Comparison of ENCODE assay signal across 8 cellular contexts in the genomic region with DNA sequence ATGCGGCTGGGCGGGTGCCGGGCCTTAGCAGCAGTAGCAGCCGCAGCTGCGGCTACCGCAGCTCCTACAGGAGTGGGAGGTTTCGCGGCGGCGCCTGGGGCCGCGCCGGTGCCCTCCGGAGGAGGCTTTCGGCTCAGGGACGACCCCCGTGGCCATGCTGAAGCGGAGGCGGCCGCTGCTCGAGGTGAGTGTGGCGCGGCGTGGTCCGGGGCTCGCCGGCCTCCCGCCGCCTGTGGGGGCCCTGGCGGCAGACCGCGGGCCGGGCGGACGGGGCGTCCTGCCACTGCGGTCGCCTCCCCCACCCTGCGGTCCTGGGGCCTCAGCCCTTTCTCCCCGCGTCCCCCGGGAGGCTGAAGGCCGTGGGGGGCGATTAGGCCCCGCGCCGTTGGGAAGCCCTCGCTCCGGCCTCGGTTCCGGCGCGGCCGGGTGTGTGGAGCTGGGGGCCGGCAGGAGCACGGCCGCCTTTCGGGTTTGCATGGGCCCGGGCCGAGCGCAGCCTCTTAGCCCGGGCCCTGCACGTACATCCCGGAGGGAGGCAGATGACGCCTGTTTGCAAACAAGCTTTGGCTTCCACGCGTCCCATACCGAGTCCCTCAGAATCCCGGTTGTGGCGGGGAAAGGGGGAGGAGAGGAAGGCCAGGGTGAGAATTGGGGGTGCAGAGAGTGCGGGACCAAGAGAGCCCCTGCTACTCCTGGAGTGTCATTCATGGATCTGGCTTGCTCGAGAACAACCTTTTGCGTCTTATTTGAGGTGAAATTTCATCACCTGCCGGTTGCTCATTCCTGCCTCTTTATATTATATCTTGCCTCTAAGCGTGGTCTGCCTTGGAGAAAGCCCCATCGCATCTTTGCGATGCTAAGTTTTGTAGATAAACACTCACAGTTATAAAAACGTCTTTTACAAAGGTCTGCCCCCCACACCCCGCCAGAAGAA. TPM values are rescaled to one million over a fixed set of nuclear protein-coding genes. Genes with fewer than 3 reads are reported as not detected.
DNase-seq lines count a peak whose midpoint lies in the region; ATAC-seq and TF ChIP-seq lines count a peak whose summit lies in the region.

No MANE protein-coding gene starts in this region.

- CTCF ChIA-PET in CD4-positive, alpha-beta T cell (lab: Charles Lee), result no interaction called here

- H3K4me3 ChIP-seq in osteoblast (ENCODE audit: insufficient read depth, low read length), result peak overlapping the region; percentile 88

- H3K36me3 Mint-ChIP-seq in CD4-positive, alpha-beta T cell (ENCODE audit: low read depth), result peaks cover 11% of the 10 kb centered on the region
- H3K36me3 Mint-ChIP-seq in activated naive CD4-positive, alpha-beta T cell treated with anti-CD3 and anti-CD28 coated beads, Interleukin-2, amount 50 U/mL, for 24 hours, result no peaks in the 10 kb centered on the region
- H3K36me3 Mint-ChIP-seq in glutamatergic neuron (ENCODE audit: unreplicated experiment), result no peaks in the 10 kb centered on the region

- no peak overlapping the region for H3K27ac ChIP-seq in CD4-positive, alpha-beta T cell (ENCODE audit: low read depth, low read length)
- peak overlapping the region; percentile 77 for H3K27ac ChIP-seq in osteoblast (ENCODE audit: low read depth, low read length)

- intact Hi-C loops in CD4-positive, alpha-beta T cell (cut with DNase I, micrococcal nuclease), result loop anchor here (5.0 to 10.0 kb wide), 5 partner anchors 85 to 545 kb away; partner anchors contain the start of genes BTF3L4 (in 1 of the 2), CC2D1B (in 1 of the 2), ORC1 (in 1 of the 2) and PRPF38A (in 1 of the 2)

- peak overlapping the region; percentile 85 for H3K4me2 ChIP-seq in osteoblast (ENCODE audit: insufficient read depth, low read length)

- no peaks in the 10 kb centered on the region for H3K27me3 ChIP-seq in CD4-positive, alpha-beta T cell (ENCODE audit: control insufficient read depth, insufficient read depth, low read length)
- no peaks in the 10 kb centered on the region for H3K27me3 ChIP-seq in osteoblast (ENCODE audit: insufficient read depth, low read length)

- H4K20me1 ChIP-seq in osteoblast (ENCODE audit: insufficient read depth, low read length), result peaks cover 8% of the 10 kb centered on the region

- H3K36me3 ChIP-seq in osteoblast (ENCODE audit: insufficient read depth, low read length), result no peaks in the 10 kb centered on the region

- H3K4me3 Mint-ChIP-seq in CD4-positive, alpha-beta T cell, result peak overlapping the region; percentile 97
- H3K4me3 Mint-ChIP-seq in activated naive CD4-positive, alpha-beta T cell treated with anti-CD3 and anti-CD28 coated beads, Interleukin-2, amount 50 U/mL, for 24 hours, result peak overlapping the region; percentile 93
- H3K4me3 Mint-ChIP-seq in glutamatergic neuron (ENCODE audit: unreplicated experiment), result peak overlapping the region; percentile 91

- no peaks in the 10 kb centered on the region for H3K9me3 Mint-ChIP-seq in CD4-positive, alpha-beta T cell
- no peaks in the 10 kb centered on the region for H3K9me3 Mint-ChIP-seq in activated naive CD4-positive, alpha-beta T cell treated with anti-CD3 and anti-CD28 coated beads, Interleukin-2, amount 50 U/mL, for 24 hours
- H3K9me3 Mint-ChIP-seq in glutamatergic neuron (ENCODE audit: unreplicated experiment), result no peaks in the 10 kb centered on the region

- DNase-seq in CD4-positive, alpha-beta T cell, result peak in 7 of 10 experiments; percentile 2 to 15 (median 8)
- peak; percentile 65 for DNase-seq in glutamatergic neuron
- peak; percentile 88 for DNase-seq in osteoblast (ENCODE audit: insufficient read length, low spot score, missing footprints)
- no peak for DNase-seq in effector CD4-positive, alpha-beta T cell

- TF ChIP-seq CTCF in CD4-positive, alpha-beta T cell (IDR thresholded peaks at IDR 0.05), result no peak
- no peak for TF ChIP-seq CTCF in glutamatergic neuron (IDR thresholded peaks at IDR 0.05; ENCODE audit: partially characterized antibody, unreplicated experiment)
- TF ChIP-seq CTCF in osteoblast (IDR thresholded peaks at IDR 0.05; ENCODE audit: extremely low read depth, low read depth, low read length), result no peak

- POLR2A ChIA-PET in CD4-positive, alpha-beta T cell (lab: Charles Lee), result interaction anchor here (1.0 to 1.4 kb wide), 3 partner anchors 10 to 262 kb away, joined by 3 to 4 read pairs (median 3); partner anchors contain the start of genes CC2D1B, ORC1 and PRPF38A

- H3K79me2 ChIP-seq in osteoblast (ENCODE audit: insufficient read depth, low read length), result peaks cover 48% of the 10 kb centered on the region

- H3K9me3 ChIP-seq in CD4-positive, alpha-beta T cell (ENCODE audit: control insufficient read depth, low read length), result no peaks in the 10 kb centered on the region
- H3K9me3 ChIP-seq in osteoblast (ENCODE audit: low read depth, low read length), result no peaks in the 10 kb centered on the region

- peak; percentile 37 for ATAC-seq in CD4-positive, alpha-beta T cell (ENCODE audit: poor library complexity)
- ATAC-seq in GM19351 (IDR thresholded peaks at IDR 0.05; ENCODE audit: unreplicated experiment), result peak; percentile 44
- ATAC-seq in HG03469 (IDR thresholded peaks at IDR 0.05; ENCODE audit: unreplicated experiment), result peak; percentile 23

- H3K27ac Mint-ChIP-seq in CD4-positive, alpha-beta T cell, result peak overlapping the region; percentile 81
- H3K27ac Mint-ChIP-seq in activated naive CD4-positive, alpha-beta T cell treated with anti-CD3 and anti-CD28 coated beads, Interleukin-2, amount 50 U/mL, for 24 hours, result peak overlapping the region; percentile 73
- H3K27ac Mint-ChIP-seq in glutamatergic neuron (ENCODE audit: unreplicated experiment), result peak overlapping the region; percentile 90

- H2AFZ ChIP-seq in osteoblast (ENCODE audit: low read length), result peak overlapping the region; percentile 95

- H3K4me1 ChIP-seq in osteoblast (ENCODE audit: insufficient read depth, low read length), result peaks cover 26% of the 10 kb centered on the region

- H3K4me1 Mint-ChIP-seq in CD4-positive, alpha-beta T cell (ENCODE audit: low read depth), result peaks cover 40% of the 10 kb centered on the region
- H3K4me1 Mint-ChIP-seq in activated naive CD4-positive, alpha-beta T cell treated with anti-CD3 and anti-CD28 coated beads, Interleukin-2, amount 50 U/mL, for 24 hours, result peaks cover 56% of the 10 kb centered on the region
- H3K4me1 Mint-ChIP-seq in glutamatergic neuron (ENCODE audit: low read depth, unreplicated experiment), result peaks cover 1% of the 10 kb centered on the region

- no peaks in the 10 kb centered on the region for H3K27me3 Mint-ChIP-seq in CD4-positive, alpha-beta T cell
- no peaks in the 10 kb centered on the region for H3K27me3 Mint-ChIP-seq in activated naive CD4-positive, alpha-beta T cell treated with anti-CD3 and anti-CD28 coated beads, Interleukin-2, amount 50 U/mL, for 24 hours
- H3K27me3 Mint-ChIP-seq in glutamatergic neuron (ENCODE audit: unreplicated experiment), result peaks cover 3% of the 10 kb centered on the region

TF ChIP-seq in PFSK-1, 5 proteins besides CTCF, POLR2A, EP300 and RAD21:
- TF ChIP-seq TAF1 (IDR thresholded peaks at IDR 0.05; ENCODE audit: borderline replicate concordance, insufficient read depth, low read length) (0 out of 2 replicates have a peak, but pooled peaks have one; percentile 3), FOXP2 (optimal IDR thresholded peaks at IDR 0.05; ENCODE audit: borderline replicate concordance, extremely low read depth, extremely low read length, insufficient read depth) (no peak), SIN3A (IDR thresholded peaks at IDR 0.05; ENCODE audit: borderline replicate concordance, insufficient read depth, low read length) (no peak; the same call in 1 of the 2 replicates)
- TF ChIP-seq, protein P1, sequence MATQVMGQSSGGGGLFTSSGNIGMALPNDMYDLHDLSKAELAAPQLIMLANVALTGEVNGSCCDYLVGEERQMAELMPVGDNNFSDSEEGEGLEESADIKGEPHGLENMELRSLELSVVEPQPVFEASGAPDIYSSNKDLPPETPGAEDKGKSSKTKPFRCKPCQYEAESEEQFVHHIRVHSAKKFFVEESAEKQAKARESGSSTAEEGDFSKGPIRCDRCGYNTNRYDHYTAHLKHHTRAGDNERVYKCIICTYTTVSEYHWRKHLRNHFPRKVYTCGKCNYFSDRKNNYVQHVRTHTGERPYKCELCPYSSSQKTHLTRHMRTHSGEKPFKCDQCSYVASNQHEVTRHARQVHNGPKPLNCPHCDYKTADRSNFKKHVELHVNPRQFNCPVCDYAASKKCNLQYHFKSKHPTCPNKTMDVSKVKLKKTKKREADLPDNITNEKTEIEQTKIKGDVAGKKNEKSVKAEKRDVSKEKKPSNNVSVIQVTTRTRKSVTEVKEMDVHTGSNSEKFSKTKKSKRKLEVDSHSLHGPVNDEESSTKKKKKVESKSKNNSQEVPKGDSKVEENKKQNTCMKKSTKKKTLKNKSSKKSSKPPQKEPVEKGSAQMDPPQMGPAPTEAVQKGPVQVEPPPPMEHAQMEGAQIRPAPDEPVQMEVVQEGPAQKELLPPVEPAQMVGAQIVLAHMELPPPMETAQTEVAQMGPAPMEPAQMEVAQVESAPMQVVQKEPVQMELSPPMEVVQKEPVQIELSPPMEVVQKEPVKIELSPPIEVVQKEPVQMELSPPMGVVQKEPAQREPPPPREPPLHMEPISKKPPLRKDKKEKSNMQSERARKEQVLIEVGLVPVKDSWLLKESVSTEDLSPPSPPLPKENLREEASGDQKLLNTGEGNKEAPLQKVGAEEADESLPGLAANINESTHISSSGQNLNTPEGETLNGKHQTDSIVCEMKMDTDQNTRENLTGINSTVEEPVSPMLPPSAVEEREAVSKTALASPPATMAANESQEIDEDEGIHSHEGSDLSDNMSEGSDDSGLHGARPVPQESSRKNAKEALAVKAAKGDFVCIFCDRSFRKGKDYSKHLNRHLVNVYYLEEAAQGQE (IDR thresholded peaks at IDR 0.05; ENCODE audit: insufficient read depth in 1 of 2, low read depth in 2 of 2, low read length in 2 of 2), result no peak
TF ChIP-seq in PFSK-1: peak in this region for 1.

RNA-seq across cellular contexts. Expression of gene ZFYVE9, which starts 0.6 kb away (rescaled TPM):
- 1 to 10 TPM; 5.4 to 6.1 TPM for total RNA-seq in CD4-positive, alpha-beta T cell
- polyA plus RNA-seq in PFSK-1 (2012; ENCODE audit: insufficient read length, low read depth), result 7.9 TPM
- total RNA-seq in glutamatergic neuron (ENCODE audit: unreplicated experiment), result 25.6 TPM
- 38.0 and 38.3 TPM in 2 replicates for total RNA-seq in osteoblast
